ENCODE assay signal across 20 cellular contexts in the genomic region with DNA sequence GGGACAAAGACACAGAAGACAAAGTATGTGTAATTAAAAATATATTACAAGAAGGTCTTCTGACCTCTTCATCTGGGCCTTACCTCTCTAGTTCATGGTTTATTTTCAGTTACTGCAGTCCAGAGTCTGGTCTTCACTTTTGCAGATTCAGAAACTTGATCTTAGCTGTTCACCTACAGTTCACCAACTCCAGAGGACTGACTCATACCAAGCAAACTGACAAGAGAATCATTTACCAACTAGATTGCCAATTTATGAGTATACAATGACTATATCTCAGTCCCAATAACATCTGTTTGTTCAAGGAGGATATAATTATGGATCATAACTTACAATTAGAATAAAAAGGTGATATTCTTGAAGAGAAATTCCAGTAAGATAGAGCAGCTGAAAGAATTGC. TPM values are rescaled to one million over a fixed set of nuclear protein-coding genes. Genes with fewer than 3 reads are reported as not detected.
DNase-seq lines count a peak whose midpoint lies in the region; ATAC-seq, FAIRE-seq and TF ChIP-seq lines count a peak whose summit lies in the region.
"Had no signal": no experiment of that assay in that cellular context is flagged by ENCODE, and none has a peak within 500 bp of the region (broad histone marks: within the 10 kb centered on the region; RNA-seq: fewer than 3 reads in every experiment).

No MANE protein-coding gene starts in this region.

- peaks cover 0 to 22% (median 0%) of the 10 kb centered on the region in 3 donors for H3K9me3 ChIP-seq in body of pancreas
- no peaks in the 10 kb centered on the region for H3K9me3 ChIP-seq in suprapubic skin
- H3K9me3 ChIP-seq: MG63, vagina had no signal

- no peaks in the 10 kb centered on the region for H3K9me3 Mint-ChIP-seq in activated T-helper 1 cell treated with anti-CD3 and anti-CD28 coated beads, Interleukin-12 subunit alpha, Interleukin-12 subunit beta, Interleukin-2, Interleukin-4 antibody, amounts not matched to agents 30 ng/mL and 10 ng/mL and 1 ng/mL, durations not matched to agents 14 hours and 24 hours and 36 hours

- H3K36me3 ChIP-seq in body of pancreas (replicated peaks in 1 of 2; ENCODE audit: insufficient read depth in 1 of 2, low read depth in 2 of 2): no peaks in the 10 kb centered on the region
- H3K36me3 ChIP-seq in suprapubic skin: no peaks in the 10 kb centered on the region
- H3K36me3 ChIP-seq: heart left ventricle, MG63, vagina had no signal

- H3K27ac ChIP-seq in body of pancreas: no peak overlapping the region
- H3K27ac ChIP-seq in suprapubic skin: no peak overlapping the region
- H3K27ac ChIP-seq: heart left ventricle, vagina had no signal

- DNase-seq in left colon (no peak), body of pancreas (no peak), H54 (ENCODE audit: insufficient read length, low spot score) (no peak), suprapubic skin (ENCODE audit: low spot score in 2 of 2) (no peak)
- no peak for DNase-seq in activated T-helper 1 cell treated with anti-CD3 and anti-CD28 coated beads, Interleukin-12 subunit alpha, Interleukin-12 subunit beta, Interleukin-2, Interleukin-4 antibody, amounts not matched to agents 30 ng/mL and 10 ng/mL and 1 ng/mL, durations not matched to agents 14 hours and 24 hours and 36 hours (ENCODE audit: low spot score)
- DNase-seq: activated CD8-positive, alpha-beta memory T cell treated with anti-CD3 and anti-CD28 coated beads for 24 hours; CD8-positive, alpha-beta T cell; central memory CD4-positive, alpha-beta T cell; effector memory CD8-positive, alpha-beta T cell; heart left ventricle; IMR-90; MG63; NCI-H187; NCI-H524 treated with DMSO at 0.1 percent for 48 hours; T-helper 17 cell had no signal

- H3K27me3 ChIP-seq in body of pancreas: no peaks in the 10 kb centered on the region
- no peaks in the 10 kb centered on the region for H3K27me3 ChIP-seq in suprapubic skin
- H3K27me3 ChIP-seq: heart left ventricle, vagina had no signal

- FAIRE-seq in H54 (lab: Jason Lieb, UNC): no peak

- H3K4me1 Mint-ChIP-seq in activated T-helper 1 cell treated with anti-CD3 and anti-CD28 coated beads, Interleukin-12 subunit alpha, Interleukin-12 subunit beta, Interleukin-2, Interleukin-4 antibody, amounts not matched to agents 30 ng/mL and 10 ng/mL and 1 ng/mL, durations not matched to agents 14 hours and 24 hours and 36 hours (ENCODE audit: low read depth): no peaks in the 10 kb centered on the region
- H3K4me1 Mint-ChIP-seq: T-helper 17 cell had no signal

- H3K4me3 ChIP-seq in body of pancreas: no peak overlapping the region
- no peak overlapping the region for H3K4me3 ChIP-seq in suprapubic skin
- H3K4me3 ChIP-seq: heart left ventricle, lung, MG63, vagina had no signal

- H3K36me3 Mint-ChIP-seq in activated T-helper 1 cell treated with anti-CD3 and anti-CD28 coated beads, Interleukin-12 subunit alpha, Interleukin-12 subunit beta, Interleukin-2, Interleukin-4 antibody, amounts not matched to agents 30 ng/mL and 10 ng/mL and 1 ng/mL, durations not matched to agents 14 hours and 24 hours and 36 hours (ENCODE audit: low read depth): no peaks in the 10 kb centered on the region
- H3K36me3 Mint-ChIP-seq: CD8-positive, alpha-beta T cell had no signal

- TF ChIP-seq CTCF in body of pancreas (IDR thresholded peaks at IDR 0.05): no peak
- TF ChIP-seq CTCF in suprapubic skin (IDR thresholded peaks at IDR 0.05): no peak

- no peak for TF ChIP-seq EP300 in suprapubic skin (IDR thresholded peaks at IDR 0.05)

- H3K4me3 Mint-ChIP-seq in activated T-helper 1 cell treated with anti-CD3 and anti-CD28 coated beads, Interleukin-12 subunit alpha, Interleukin-12 subunit beta, Interleukin-2, Interleukin-4 antibody, amounts not matched to agents 30 ng/mL and 10 ng/mL and 1 ng/mL, durations not matched to agents 14 hours and 24 hours and 36 hours: no peak overlapping the region
- H3K4me3 Mint-ChIP-seq: CD8-positive, alpha-beta T cell; effector memory CD8-positive, alpha-beta T cell; T-helper 17 cell had no signal

- no peak for TF ChIP-seq POLR2A in body of pancreas (IDR thresholded peaks at IDR 0.05)
- TF ChIP-seq POLR2A in H54 (IDR thresholded peaks at IDR 0.05; ENCODE audit: low read depth, low read length): no peak
- no peak for TF ChIP-seq POLR2A in suprapubic skin (IDR thresholded peaks at IDR 0.05)

- ATAC-seq in GM18873 (IDR thresholded peaks at IDR 0.05; ENCODE audit: low FRiP score, unreplicated experiment) (peak; percentile 82), HG02642 (IDR thresholded peaks at IDR 0.05; ENCODE audit: poor library complexity, unreplicated experiment) (peak; percentile 50), HG03354 (IDR thresholded peaks at IDR 0.05; ENCODE audit: poor library complexity, severe bottlenecking, unreplicated experiment) (peak; percentile 96), left colon (peak; percentile 98), body of pancreas (no peak)
- ATAC-seq: CD8-positive, alpha-beta T cell; effector memory CD8-positive, alpha-beta T cell; heart left ventricle; T-helper 17 cell had no signal

- H3K4me1 ChIP-seq in body of pancreas (no peaks in the 10 kb centered on the region), suprapubic skin (no peaks in the 10 kb centered on the region)

- no peak overlapping the region for H3K27ac Mint-ChIP-seq in activated T-helper 1 cell treated with anti-CD3 and anti-CD28 coated beads, Interleukin-12 subunit alpha, Interleukin-12 subunit beta, Interleukin-2, Interleukin-4 antibody, amounts not matched to agents 30 ng/mL and 10 ng/mL and 1 ng/mL, durations not matched to agents 14 hours and 24 hours and 36 hours
- H3K27ac Mint-ChIP-seq: CD8-positive, alpha-beta T cell; effector memory CD8-positive, alpha-beta T cell; T-helper 17 cell had no signal

- no peaks in the 10 kb centered on the region for H3K27me3 Mint-ChIP-seq in activated T-helper 1 cell treated with anti-CD3 and anti-CD28 coated beads, Interleukin-12 subunit alpha, Interleukin-12 subunit beta, Interleukin-2, Interleukin-4 antibody, amounts not matched to agents 30 ng/mL and 10 ng/mL and 1 ng/mL, durations not matched to agents 14 hours and 24 hours and 36 hours (ENCODE audit: insufficient read depth)
- H3K27me3 Mint-ChIP-seq: T-helper 17 cell had no signal

- intact Hi-C loops in left colon (cut with DNase I, micrococcal nuclease): no loop called here
- intact Hi-C loops in body of pancreas (cut with DNase I): no loop called here
- intact Hi-C loops in activated T-helper 1 cell treated with anti-CD3 and anti-CD28 coated beads, Interleukin-12 subunit alpha, Interleukin-12 subunit beta, Interleukin-2, Interleukin-4 antibody, amounts not matched to agents 30 ng/mL and 10 ng/mL and 1 ng/mL, durations not matched to agents 14 hours and 24 hours and 36 hours (cut with micrococcal nuclease): no loop called here

RNA-seq across cellular contexts. Expression of gene P2RY1, which starts 9.0 kb away (rescaled TPM):
- total RNA-seq in left colon (10 to 100 TPM; 15.6 to 23.8 TPM), body of pancreas (1 to 10 TPM; 5.4 to 6.9 TPM), suprapubic skin (10 to 100 TPM; 13.5 to 23.5 (median 16.8) TPM)
- total RNA-seq in activated T-helper 1 cell treated with anti-CD3 and anti-CD28 coated beads, Interleukin-12 subunit alpha, Interleukin-12 subunit beta, Interleukin-2, Interleukin-4 antibody, amounts not matched to agents 30 ng/mL and 10 ng/mL and 1 ng/mL, durations not matched to agents 14 hours and 24 hours and 36 hours: 0.36 and 0.49 TPM in 2 replicates
- total RNA-seq: IMR-90 had no signal
